In the genomic region with DNA sequence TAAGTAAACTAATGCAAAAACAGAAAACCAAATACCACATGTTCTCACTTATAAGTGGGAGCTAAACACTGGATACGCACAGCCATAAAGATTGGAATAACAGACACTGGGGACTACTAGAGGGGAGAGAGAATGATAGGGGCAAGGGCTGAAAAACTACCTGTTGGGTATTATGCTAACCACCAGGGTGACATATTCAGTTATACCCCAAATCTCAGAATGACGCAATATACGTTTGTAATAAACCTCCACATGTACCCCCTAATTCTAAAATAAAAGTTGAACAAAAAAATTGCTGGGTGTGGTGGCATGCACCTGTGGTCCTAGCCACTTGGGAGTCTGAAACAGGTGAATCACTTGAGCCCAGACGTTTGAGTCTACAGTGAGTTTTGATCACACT, we compare ENCODE assay signal across 3 cellular contexts.
TF ChIP-seq lines count a peak whose summit lies in the region.

No MANE protein-coding gene starts in this region.

TF ChIP-seq in A549, 52 proteins besides CTCF, POLR2A, EP300 and RAD21 (continued from another document):
- TF ChIP-seq RNF2 (IDR thresholded peaks at IDR 0.05; ENCODE audit: borderline replicate concordance, low read depth) (no peak), JUN (IDR thresholded peaks at IDR 0.05) (0 out of 5 replicates have a peak, but pooled peaks of 1 of the 2 experiments have one; percentile 17), FOXS1 (CRISPR knock-in tag; IDR thresholded peaks at IDR 0.05) (no peak), EHMT2 (IDR thresholded peaks at IDR 0.05; ENCODE audit: low read depth) (no peak), CBX8 (IDR thresholded peaks at IDR 0.05) (no peak), ZNF302 (CRISPR knock-in tag; IDR thresholded peaks at IDR 0.05) (no peak), EHF (CRISPR knock-in tag; IDR thresholded peaks at IDR 0.05) (no peak), JUNB (IDR thresholded peaks at IDR 0.05) (no peak), CEBPB (IDR thresholded peaks at IDR 0.05) (peak; percentile 59 to 72; a peak in 3 of 4 replicates), ESRRA (IDR thresholded peaks at IDR 0.05; ENCODE audit: borderline replicate concordance, low read length) (no peak), KDM1A (IDR thresholded peaks at IDR 0.05; ENCODE audit: low read depth) (no peak), HOXB13 (CRISPR knock-in tag; IDR thresholded peaks at IDR 0.05; ENCODE audit: low read depth) (no peak)
- TF ChIP-seq, protein P1, sequence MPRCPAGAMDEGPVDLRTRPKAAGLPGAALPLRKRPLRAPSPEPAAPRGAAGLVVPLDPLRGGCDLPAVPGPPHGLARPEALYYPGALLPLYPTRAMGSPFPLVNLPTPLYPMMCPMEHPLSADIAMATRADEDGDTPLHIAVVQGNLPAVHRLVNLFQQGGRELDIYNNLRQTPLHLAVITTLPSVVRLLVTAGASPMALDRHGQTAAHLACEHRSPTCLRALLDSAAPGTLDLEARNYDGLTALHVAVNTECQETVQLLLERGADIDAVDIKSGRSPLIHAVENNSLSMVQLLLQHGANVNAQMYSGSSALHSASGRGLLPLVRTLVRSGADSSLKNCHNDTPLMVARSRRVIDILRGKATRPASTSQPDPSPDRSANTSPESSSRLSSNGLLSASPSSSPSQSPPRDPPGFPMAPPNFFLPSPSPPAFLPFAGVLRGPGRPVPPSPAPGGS (IDR thresholded peaks at IDR 0.05): no peak
- TF ChIP-seq, protein P2, sequence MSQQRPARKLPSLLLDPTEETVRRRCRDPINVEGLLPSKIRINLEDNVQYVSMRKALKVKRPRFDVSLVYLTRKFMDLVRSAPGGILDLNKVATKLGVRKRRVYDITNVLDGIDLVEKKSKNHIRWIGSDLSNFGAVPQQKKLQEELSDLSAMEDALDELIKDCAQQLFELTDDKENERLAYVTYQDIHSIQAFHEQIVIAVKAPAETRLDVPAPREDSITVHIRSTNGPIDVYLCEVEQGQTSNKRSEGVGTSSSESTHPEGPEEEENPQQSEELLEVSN (IDR thresholded peaks at IDR 0.05; ENCODE audit: borderline replicate concordance, low read depth): no peak
- TF ChIP-seq, protein P3, sequence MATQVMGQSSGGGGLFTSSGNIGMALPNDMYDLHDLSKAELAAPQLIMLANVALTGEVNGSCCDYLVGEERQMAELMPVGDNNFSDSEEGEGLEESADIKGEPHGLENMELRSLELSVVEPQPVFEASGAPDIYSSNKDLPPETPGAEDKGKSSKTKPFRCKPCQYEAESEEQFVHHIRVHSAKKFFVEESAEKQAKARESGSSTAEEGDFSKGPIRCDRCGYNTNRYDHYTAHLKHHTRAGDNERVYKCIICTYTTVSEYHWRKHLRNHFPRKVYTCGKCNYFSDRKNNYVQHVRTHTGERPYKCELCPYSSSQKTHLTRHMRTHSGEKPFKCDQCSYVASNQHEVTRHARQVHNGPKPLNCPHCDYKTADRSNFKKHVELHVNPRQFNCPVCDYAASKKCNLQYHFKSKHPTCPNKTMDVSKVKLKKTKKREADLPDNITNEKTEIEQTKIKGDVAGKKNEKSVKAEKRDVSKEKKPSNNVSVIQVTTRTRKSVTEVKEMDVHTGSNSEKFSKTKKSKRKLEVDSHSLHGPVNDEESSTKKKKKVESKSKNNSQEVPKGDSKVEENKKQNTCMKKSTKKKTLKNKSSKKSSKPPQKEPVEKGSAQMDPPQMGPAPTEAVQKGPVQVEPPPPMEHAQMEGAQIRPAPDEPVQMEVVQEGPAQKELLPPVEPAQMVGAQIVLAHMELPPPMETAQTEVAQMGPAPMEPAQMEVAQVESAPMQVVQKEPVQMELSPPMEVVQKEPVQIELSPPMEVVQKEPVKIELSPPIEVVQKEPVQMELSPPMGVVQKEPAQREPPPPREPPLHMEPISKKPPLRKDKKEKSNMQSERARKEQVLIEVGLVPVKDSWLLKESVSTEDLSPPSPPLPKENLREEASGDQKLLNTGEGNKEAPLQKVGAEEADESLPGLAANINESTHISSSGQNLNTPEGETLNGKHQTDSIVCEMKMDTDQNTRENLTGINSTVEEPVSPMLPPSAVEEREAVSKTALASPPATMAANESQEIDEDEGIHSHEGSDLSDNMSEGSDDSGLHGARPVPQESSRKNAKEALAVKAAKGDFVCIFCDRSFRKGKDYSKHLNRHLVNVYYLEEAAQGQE (IDR thresholded peaks at IDR 0.05): no peak

TF ChIP-seq in IMR-90, 13 proteins besides CTCF, POLR2A, EP300 and RAD21 (continued from another document):
- TF ChIP-seq CHD1 (IDR thresholded peaks at IDR 0.05; ENCODE audit: low read depth, low read length) (no peak), MAZ (IDR thresholded peaks at IDR 0.05; ENCODE audit: borderline replicate concordance, low read depth, low read length) (no peak), CEBPB (IDR thresholded peaks at IDR 0.05; ENCODE audit: low read depth, low read length) (peak; percentile 74), RCOR1 (IDR thresholded peaks at IDR 0.05; ENCODE audit: insufficient replicate concordance, low read length) (no peak)

TF ChIP-seq in K562, 482 proteins besides CTCF, POLR2A, EP300 and RAD21:
- TF ChIP-seq SAFB2 (IDR thresholded peaks at IDR 0.05; ENCODE audit: borderline replicate concordance, low read depth, low read length, severe bottlenecking) (no peak), CEBPG (CRISPR knock-in tag; IDR thresholded peaks at IDR 0.05) (no peak), CEBPG (tag; conservative IDR thresholded peaks at IDR 0.05 in 1 of 2, IDR thresholded peaks at IDR 0.05 in 1 of 2) (peak in 1 of 2 experiments; percentile 50; a peak in 2 of 4 replicates)
- TF ChIP-seq, protein P4, sequence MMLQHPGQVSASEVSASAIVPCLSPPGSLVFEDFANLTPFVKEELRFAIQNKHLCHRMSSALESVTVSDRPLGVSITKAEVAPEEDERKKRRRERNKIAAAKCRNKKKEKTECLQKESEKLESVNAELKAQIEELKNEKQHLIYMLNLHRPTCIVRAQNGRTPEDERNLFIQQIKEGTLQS (IDR thresholded peaks at IDR 0.05): peak; percentile 21; the same call in 1 of the 2 replicates
- TF ChIP-seq, protein P4 (CRISPR knock-in tag; conservative IDR thresholded peaks at IDR 0.05): no peak
